Comparison of ENCODE assay signal across 1 cellular context in the genomic region with DNA sequence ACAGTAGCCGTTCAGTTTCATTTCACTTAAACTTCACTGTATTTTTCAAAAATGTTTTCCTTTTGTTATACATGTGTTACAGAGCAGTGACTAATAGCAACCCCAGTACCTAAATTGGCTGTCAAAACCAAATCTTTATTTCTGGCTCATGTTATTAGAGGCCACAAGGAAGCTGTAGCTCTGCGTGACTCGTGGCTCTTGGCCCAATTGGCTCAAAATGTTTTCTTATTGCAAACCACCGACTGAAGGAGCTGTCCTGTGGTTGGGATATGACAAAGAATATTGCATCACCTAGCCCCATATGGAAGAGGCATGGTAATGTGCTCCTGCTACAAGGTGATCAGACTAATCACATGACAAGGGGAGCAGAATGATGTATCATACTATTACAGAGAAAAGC.
TF ChIP-seq lines count a peak whose summit lies in the region.

No MANE protein-coding gene starts in this region.

TF ChIP-seq in GM12878, 131 proteins besides CTCF, POLR2A, EP300 and RAD21 (continued from another document):
- TF ChIP-seq STAT3 (IDR thresholded peaks at IDR 0.05; ENCODE audit: low read depth, low read length), result no peak
- TF ChIP-seq, protein P1, sequence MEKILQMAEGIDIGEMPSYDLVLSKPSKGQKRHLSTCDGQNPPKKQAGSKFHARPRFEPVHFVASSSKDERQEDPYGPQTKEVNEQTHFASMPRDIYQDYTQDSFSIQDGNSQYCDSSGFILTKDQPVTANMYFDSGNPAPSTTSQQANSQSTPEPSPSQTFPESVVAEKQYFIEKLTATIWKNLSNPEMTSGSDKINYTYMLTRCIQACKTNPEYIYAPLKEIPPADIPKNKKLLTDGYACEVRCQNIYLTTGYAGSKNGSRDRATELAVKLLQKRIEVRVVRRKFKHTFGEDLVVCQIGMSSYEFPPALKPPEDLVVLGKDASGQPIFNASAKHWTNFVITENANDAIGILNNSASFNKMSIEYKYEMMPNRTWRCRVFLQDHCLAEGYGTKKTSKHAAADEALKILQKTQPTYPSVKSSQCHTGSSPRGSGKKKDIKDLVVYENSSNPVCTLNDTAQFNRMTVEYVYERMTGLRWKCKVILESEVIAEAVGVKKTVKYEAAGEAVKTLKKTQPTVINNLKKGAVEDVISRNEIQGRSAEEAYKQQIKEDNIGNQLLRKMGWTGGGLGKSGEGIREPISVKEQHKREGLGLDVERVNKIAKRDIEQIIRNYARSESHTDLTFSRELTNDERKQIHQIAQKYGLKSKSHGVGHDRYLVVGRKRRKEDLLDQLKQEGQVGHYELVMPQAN (conservative IDR thresholded peaks at IDR 0.05), result no peak
- no peak for TF ChIP-seq HDGF (IDR thresholded peaks at IDR 0.05)
- TF ChIP-seq ZNF274 (IDR thresholded peaks at IDR 0.05; ENCODE audit: insufficient read depth, insufficient read length), result no peak
- no peak for TF ChIP-seq FOS (IDR thresholded peaks at IDR 0.05; ENCODE audit: borderline replicate concordance, extremely low read depth, insufficient read length)
